Comparison of ENCODE assay signal across 1 cellular context in genomic region chr3:106609666-106610301, GRCh38.
TF ChIP-seq lines count a peak whose summit lies in the region.

No MANE protein-coding gene starts in this region.

TF ChIP-seq in HEK293, 187 proteins besides CTCF, POLR2A, EP300 and RAD21 (continued from another document):
- TF ChIP-seq, protein P1, sequence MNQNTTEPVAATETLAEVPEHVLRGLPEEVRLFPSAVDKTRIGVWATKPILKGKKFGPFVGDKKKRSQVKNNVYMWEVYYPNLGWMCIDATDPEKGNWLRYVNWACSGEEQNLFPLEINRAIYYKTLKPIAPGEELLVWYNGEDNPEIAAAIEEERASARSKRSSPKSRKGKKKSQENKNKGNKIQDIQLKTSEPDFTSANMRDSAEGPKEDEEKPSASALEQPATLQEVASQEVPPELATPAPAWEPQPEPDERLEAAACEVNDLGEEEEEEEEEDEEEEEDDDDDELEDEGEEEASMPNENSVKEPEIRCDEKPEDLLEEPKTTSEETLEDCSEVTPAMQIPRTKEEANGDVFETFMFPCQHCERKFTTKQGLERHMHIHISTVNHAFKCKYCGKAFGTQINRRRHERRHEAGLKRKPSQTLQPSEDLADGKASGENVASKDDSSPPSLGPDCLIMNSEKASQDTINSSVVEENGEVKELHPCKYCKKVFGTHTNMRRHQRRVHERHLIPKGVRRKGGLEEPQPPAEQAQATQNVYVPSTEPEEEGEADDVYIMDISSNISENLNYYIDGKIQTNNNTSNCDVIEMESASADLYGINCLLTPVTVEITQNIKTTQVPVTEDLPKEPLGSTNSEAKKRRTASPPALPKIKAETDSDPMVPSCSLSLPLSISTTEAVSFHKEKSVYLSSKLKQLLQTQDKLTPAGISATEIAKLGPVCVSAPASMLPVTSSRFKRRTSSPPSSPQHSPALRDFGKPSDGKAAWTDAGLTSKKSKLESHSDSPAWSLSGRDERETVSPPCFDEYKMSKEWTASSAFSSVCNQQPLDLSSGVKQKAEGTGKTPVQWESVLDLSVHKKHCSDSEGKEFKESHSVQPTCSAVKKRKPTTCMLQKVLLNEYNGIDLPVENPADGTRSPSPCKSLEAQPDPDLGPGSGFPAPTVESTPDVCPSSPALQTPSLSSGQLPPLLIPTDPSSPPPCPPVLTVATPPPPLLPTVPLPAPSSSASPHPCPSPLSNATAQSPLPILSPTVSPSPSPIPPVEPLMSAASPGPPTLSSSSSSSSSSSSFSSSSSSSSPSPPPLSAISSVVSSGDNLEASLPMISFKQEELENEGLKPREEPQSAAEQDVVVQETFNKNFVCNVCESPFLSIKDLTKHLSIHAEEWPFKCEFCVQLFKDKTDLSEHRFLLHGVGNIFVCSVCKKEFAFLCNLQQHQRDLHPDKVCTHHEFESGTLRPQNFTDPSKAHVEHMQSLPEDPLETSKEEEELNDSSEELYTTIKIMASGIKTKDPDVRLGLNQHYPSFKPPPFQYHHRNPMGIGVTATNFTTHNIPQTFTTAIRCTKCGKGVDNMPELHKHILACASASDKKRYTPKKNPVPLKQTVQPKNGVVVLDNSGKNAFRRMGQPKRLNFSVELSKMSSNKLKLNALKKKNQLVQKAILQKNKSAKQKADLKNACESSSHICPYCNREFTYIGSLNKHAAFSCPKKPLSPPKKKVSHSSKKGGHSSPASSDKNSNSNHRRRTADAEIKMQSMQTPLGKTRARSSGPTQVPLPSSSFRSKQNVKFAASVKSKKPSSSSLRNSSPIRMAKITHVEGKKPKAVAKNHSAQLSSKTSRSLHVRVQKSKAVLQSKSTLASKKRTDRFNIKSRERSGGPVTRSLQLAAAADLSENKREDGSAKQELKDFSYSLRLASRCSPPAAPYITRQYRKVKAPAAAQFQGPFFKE (tag by site-specific recombination; IDR thresholded peaks at IDR 0.05; ENCODE audit: borderline replicate concordance) = no peak
- TF ChIP-seq PATZ1 (tag by site-specific recombination; IDR thresholded peaks at IDR 0.05) = no peak
- TF ChIP-seq ZNF362 (tag by site-specific recombination; IDR thresholded peaks at IDR 0.05) = no peak
- no peak for TF ChIP-seq ZNF629 (tag by site-specific recombination; IDR thresholded peaks at IDR 0.05)
- TF ChIP-seq ZNF660 (tag by site-specific recombination; IDR thresholded peaks at IDR 0.05) = peak; percentile 59; the same call in 1 of the 2 replicates
